ENCODE assay signal across 9 cellular contexts in the genomic region with DNA sequence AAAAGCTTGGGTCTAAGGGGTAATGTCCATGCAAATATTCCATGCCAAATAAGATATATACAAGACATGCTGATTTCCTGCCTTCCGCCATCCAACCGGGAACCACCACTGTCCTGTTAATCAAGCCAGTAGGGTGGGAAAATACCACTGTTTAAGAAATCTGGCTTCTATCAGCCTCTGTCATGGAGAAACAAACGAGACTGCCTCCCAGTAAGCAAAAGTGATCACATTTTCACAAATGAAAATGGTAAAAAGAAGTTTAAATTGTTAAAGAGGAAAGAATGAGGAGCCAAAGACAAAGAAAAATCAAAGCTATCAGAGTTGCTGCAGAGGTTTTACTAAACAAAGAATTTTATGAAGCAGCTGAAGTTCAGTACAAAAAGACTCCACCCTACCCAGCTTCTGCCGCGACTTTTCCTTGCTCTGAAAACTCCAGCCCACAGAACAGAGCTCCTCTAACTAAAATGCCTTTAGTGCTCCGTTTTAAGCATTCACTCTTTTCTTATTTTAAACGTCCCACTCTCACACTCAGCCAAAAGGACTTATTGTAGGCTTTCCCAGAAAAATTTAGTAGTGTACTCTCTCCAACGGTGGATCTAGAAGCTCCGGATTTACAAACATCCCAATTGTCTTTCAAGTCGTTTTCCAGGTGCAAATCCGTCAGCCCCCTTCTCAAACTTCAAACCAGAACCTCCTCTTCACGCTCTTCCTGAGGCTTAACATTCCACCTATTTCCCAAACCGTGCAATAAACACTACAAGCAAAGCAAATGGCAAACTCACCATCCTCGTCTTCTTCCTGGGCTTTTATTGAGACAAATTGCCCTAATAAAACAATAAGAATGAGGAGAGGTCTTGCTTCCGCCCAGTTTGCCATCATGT. TPM values are rescaled to one million over a fixed set of nuclear protein-coding genes. Genes with fewer than 3 reads are reported as not detected.
DNase-seq lines count a peak whose midpoint lies in the region; ATAC-seq and TF ChIP-seq lines count a peak whose summit lies in the region.
"Had no signal": no experiment of that assay in that cellular context is flagged by ENCODE, and none has a peak within 500 bp of the region (broad histone marks: within the 10 kb centered on the region; RNA-seq: fewer than 3 reads in every experiment).

No MANE protein-coding gene starts in this region.

- no peaks in the 10 kb centered on the region for H3K36me3 Mint-ChIP-seq in immature natural killer cell

- no peak overlapping the region for H3K4me3 Mint-ChIP-seq in immature natural killer cell
- H3K4me3 Mint-ChIP-seq: T-helper 1 cell treated with Interleukin-12 subunit alpha and Interleukin-12 subunit beta and Interleukin-4 antibody, amounts not matched to agents 30 μg/mL and 1 μg/mL, for 36 hours had no signal

- H2AFZ ChIP-seq in smooth muscle cell (ENCODE audit: low read depth) = peak overlapping the region; percentile 84

- no peaks in the 10 kb centered on the region for H3K9me3 ChIP-seq in HAP-1
- no peaks in the 10 kb centered on the region for H3K9me3 ChIP-seq in smooth muscle cell (replicated peaks; ENCODE audit: low read depth)

- H3K4me3 ChIP-seq in HAP-1 (peak overlapping the region; percentile 25), smooth muscle cell (peak overlapping the region; percentile 84)

- H4K20me1 ChIP-seq in smooth muscle cell (ENCODE audit: low read depth) = peaks cover 35% of the 10 kb centered on the region

- DNase-seq in HAP-1 (ENCODE audit: low spot score in 2 of 2) = peak in 1 of 2 experiments; percentile 16
- DNase-seq in astrocyte of the hippocampus (ENCODE audit: low read depth, low spot score) = peak; percentile 71
- peak; percentile 61 for DNase-seq in islet precursor cell
- no peak for DNase-seq in smooth muscle cell (lab: John Stamatoyannopoulos, UW; ENCODE audit: unreplicated experiment)
- DNase-seq in immature natural killer cell = no peak
- DNase-seq in hepatic stellate cell (ENCODE audit: low spot score) = no peak
- DNase-seq in NCI-H82 (lab: John Stamatoyannopoulos, UW) = no peak

- peaks cover 80% of the 10 kb centered on the region for H3K79me2 ChIP-seq in smooth muscle cell (ENCODE audit: low read depth)

- peak overlapping the region; percentile 100 for H3K4me2 ChIP-seq in smooth muscle cell

- in situ Hi-C loops in HAP-1 (cut with MboI; ENCODE audit: low sequenced_read_pairs) = no loop called here

- TF ChIP-seq CTCF in smooth muscle cell (IDR thresholded peaks at IDR 0.05; ENCODE audit: borderline replicate concordance, insufficient read depth, poor library complexity, severe bottlenecking) = no peak

- H3K27ac Mint-ChIP-seq in immature natural killer cell = no peak overlapping the region
- H3K27ac Mint-ChIP-seq: T-helper 1 cell treated with Interleukin-12 subunit alpha and Interleukin-12 subunit beta and Interleukin-4 antibody, amounts not matched to agents 30 μg/mL and 1 μg/mL, for 36 hours had no signal

- H3K4me1 ChIP-seq in HAP-1 (peaks cover 4% of the 10 kb centered on the region), smooth muscle cell (ENCODE audit: low read depth) (peaks cover 9% of the 10 kb centered on the region)

- no peaks in the 10 kb centered on the region for H3K4me1 Mint-ChIP-seq in immature natural killer cell

- H3K36me3 ChIP-seq in HAP-1 (replicated peaks) = no peaks in the 10 kb centered on the region
- H3K36me3 ChIP-seq in smooth muscle cell (ENCODE audit: low read depth) = no peaks in the 10 kb centered on the region

- H3K27me3 ChIP-seq in HAP-1 (ENCODE audit: low read depth) = no peaks in the 10 kb centered on the region
- no peaks in the 10 kb centered on the region for H3K27me3 ChIP-seq in smooth muscle cell (ENCODE audit: low read depth)

- peaks cover 16% of the 10 kb centered on the region for H3F3A ChIP-seq in smooth muscle cell (ENCODE audit: low read depth)

- peak overlapping the region; percentile 92 for H3K9ac ChIP-seq in smooth muscle cell (ENCODE audit: low read depth)

- H3K9me3 Mint-ChIP-seq in immature natural killer cell = peaks cover 0 to 10% (median 4%) of the 10 kb centered on the region in 6 donors
- H3K9me3 Mint-ChIP-seq: T-helper 1 cell treated with Interleukin-12 subunit alpha and Interleukin-12 subunit beta and Interleukin-4 antibody, amounts not matched to agents 30 μg/mL and 1 μg/mL, for 36 hours had no signal

- H3K27ac ChIP-seq in smooth muscle cell (ENCODE audit: low read depth) = peak overlapping the region; percentile 84

- H3K27me3 Mint-ChIP-seq in immature natural killer cell (ENCODE audit: low read depth in 3 of 3) = peaks cover 0 to 2% (median 2%) of the 10 kb centered on the region in 3 donors

- 2% methylated on average over 15 of the region's 15 CpGs for WGBS in smooth muscle cell (ENCODE audit: low lambda C conversion rate)

- ATAC-seq in GM21528 (IDR thresholded peaks at IDR 0.05; ENCODE audit: low FRiP score, unreplicated experiment) = no peak

RNA-seq across cellular contexts. Expression of a gene that starts 0.6 kb away (rescaled TPM):
- total RNA-seq in smooth muscle cell = 697 and 944 TPM in 2 replicates
- polyA plus RNA-seq in smooth muscle cell (295 and 364 TPM in 2 replicates), immature natural killer cell (under 1 TPM in 1 of 3 donors, not detected in 2; 0.04 TPM)

Comparison
In these comparisons a context has a peak if more than half of its experiments do, and no peak if none do; other contexts are left out.
1. DNase-seq: peak in astrocyte of the hippocampus (single experiment) and islet precursor cell (single experiment); none in smooth muscle cell (single experiment), immature natural killer cell (0 of 3), hepatic stellate cell (single experiment) and NCI-H82 (single experiment).
2. RNA of a gene that starts 0.6 kb away (polyA plus RNA-seq): 295 to 364 TPM in smooth muscle cell; 0.04 TPM in immature natural killer cell; every median in the first group is over 100 times any median in the second.